ENCODE assay signal across 2 cellular contexts in the genomic region with DNA sequence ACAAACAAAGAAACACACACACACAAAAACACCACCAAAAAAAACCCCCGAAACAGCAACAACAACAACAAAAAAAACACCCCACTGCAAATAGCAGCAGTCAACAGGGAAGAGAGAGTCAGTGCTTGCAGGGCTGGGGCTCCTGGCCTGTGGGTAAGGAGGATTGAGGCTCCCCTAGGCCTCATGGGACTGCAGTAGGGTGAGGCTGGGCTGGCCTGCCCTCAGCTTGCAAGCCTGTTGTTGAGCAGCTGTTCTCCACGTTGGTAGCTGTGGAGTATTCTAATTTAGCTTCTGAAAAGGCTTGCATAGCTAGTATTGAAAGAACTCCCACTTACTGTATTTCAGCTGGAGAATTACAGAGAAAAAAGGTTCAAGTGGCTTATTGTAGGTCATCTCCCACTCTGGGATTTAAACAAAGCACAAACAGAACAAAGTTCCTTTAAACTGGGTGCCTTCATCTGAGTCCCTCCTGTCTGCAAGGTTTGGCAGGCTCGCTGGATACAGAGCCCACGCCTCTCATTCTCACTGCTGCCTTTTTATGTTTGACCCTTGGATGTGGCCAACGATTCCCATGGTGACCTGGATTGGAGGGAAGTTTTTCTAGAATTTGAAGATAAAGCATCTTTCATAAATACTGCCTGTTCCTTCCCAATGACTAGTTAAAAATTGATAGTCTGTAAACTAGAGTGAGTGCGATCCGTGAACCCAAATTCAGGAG.
TF ChIP-seq lines count a peak whose summit lies in the region.

No MANE protein-coding gene starts in this region.

TF ChIP-seq in GM23338, 12 proteins besides CTCF, POLR2A, EP300 and RAD21:
- TF ChIP-seq CREB1 (CRISPR knock-in tag; IDR thresholded peaks at IDR 0.05; ENCODE audit: low read depth), result no peak
- TF ChIP-seq EZH2phosphoT487 (IDR thresholded peaks at IDR 0.05; ENCODE audit: unreplicated experiment), result no peak

TF ChIP-seq in H1, 55 proteins besides CTCF, POLR2A, EP300 and RAD21:
- TF ChIP-seq POU5F1 (IDR thresholded peaks at IDR 0.05; ENCODE audit: low read depth, low read length) (no peak), TAF7 (optimal IDR thresholded peaks at IDR 0.05; ENCODE audit: borderline replicate concordance, low read depth, low read length) (no peak), BACH1 (IDR thresholded peaks at IDR 0.05; ENCODE audit: low read length) (no peak), SIRT6 (IDR thresholded peaks at IDR 0.05; ENCODE audit: low read length) (no peak), JUN (IDR thresholded peaks at IDR 0.05; ENCODE audit: low read depth, low read length) (no peak), BRCA1 (IDR thresholded peaks at IDR 0.05; ENCODE audit: low read depth, low read length) (no peak), EGR1 (IDR thresholded peaks at IDR 0.05; ENCODE audit: borderline replicate concordance, low read depth, low read length) (no peak), GABPA (IDR thresholded peaks at IDR 0.05; ENCODE audit: borderline replicate concordance, insufficient read depth, low read length) (no peak), CHD2 (IDR thresholded peaks at IDR 0.05; ENCODE audit: low read length) (no peak), SRF (IDR thresholded peaks at IDR 0.05; ENCODE audit: low read depth, low read length) (no peak), SIN3A (conservative IDR thresholded peaks at IDR 0.05 in 1 of 2, IDR thresholded peaks at IDR 0.05 in 1 of 2; ENCODE audit: low read depth in 1 of 2, low read length in 2 of 2) (no peak), KDM5A (IDR thresholded peaks at IDR 0.05; ENCODE audit: low read length) (no peak), SUZ12 (IDR thresholded peaks at IDR 0.05; ENCODE audit: low read length) (no peak), HDAC6 (IDR thresholded peaks at IDR 0.05; ENCODE audit: low read depth, low read length) (no peak), GTF2F1 (IDR thresholded peaks at IDR 0.05; ENCODE audit: borderline replicate concordance, low read depth, low read length) (no peak), KDM1A (IDR thresholded peaks at IDR 0.05; ENCODE audit: borderline replicate concordance, low read length) (no peak), POLR2AphosphoS5 (IDR thresholded peaks at IDR 0.05; ENCODE audit: low read depth, low read length) (no peak)
- TF ChIP-seq, protein P1, sequence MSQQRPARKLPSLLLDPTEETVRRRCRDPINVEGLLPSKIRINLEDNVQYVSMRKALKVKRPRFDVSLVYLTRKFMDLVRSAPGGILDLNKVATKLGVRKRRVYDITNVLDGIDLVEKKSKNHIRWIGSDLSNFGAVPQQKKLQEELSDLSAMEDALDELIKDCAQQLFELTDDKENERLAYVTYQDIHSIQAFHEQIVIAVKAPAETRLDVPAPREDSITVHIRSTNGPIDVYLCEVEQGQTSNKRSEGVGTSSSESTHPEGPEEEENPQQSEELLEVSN (IDR thresholded peaks at IDR 0.05), result no peak
- TF ChIP-seq, protein P2, sequence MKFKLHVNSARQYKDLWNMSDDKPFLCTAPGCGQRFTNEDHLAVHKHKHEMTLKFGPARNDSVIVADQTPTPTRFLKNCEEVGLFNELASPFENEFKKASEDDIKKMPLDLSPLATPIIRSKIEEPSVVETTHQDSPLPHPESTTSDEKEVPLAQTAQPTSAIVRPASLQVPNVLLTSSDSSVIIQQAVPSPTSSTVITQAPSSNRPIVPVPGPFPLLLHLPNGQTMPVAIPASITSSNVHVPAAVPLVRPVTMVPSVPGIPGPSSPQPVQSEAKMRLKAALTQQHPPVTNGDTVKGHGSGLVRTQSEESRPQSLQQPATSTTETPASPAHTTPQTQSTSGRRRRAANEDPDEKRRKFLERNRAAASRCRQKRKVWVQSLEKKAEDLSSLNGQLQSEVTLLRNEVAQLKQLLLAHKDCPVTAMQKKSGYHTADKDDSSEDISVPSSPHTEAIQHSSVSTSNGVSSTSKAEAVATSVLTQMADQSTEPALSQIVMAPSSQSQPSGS (IDR thresholded peaks at IDR 0.05; ENCODE audit: low read length), result no peak
